In the genomic region with DNA sequence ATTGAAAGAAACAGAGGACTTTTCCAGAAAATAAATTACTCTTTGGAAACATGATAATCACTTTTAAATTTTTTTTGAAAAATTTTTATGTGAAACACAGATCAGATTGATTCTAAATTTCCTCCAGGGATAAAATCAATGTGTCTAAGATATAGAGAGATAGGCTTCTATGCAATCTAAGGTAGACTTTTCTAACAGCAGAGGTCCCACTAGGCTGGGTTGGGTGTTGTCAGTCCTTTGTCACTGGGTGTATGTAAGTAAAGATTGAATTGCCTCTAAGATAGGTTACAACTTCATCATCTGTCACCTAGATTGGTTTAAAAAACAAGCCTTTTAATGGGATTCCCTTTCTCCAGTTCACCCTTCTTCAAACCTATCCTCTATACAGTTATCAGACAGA, we compare ENCODE assay signal across 24 cellular contexts.
"Had no signal": no experiment of that assay in that cellular context is flagged by ENCODE, and none has a peak within 500 bp of the region (broad histone marks: within the 10 kb centered on the region; RNA-seq: fewer than 3 reads in every experiment).

No MANE protein-coding gene starts in this region.

- DNase-seq: colonic mucosa; cortex of kidney; dermis blood vessel endothelial cell; dorsolateral prefrontal cortex; effector CD4-positive, alpha-beta T cell; effector CD8-positive, alpha-beta T cell; effector memory CD4-positive, alpha-beta T cell; effector memory CD8-positive, alpha-beta T cell; endodermal cell; erythroblast; esophagus squamous epithelium; foreskin fibroblast; foreskin keratinocyte; foreskin melanocyte; gastrocnemius medialis; glutamatergic neuron; head of caudate nucleus; heart left ventricle; heart right ventricle had no signal

- H3K4me3 ChIP-seq: colonic mucosa, coronary artery, dorsolateral prefrontal cortex, esophagus muscularis mucosa, esophagus squamous epithelium, gastrocnemius medialis, gastroesophageal sphincter, heart left ventricle, heart right ventricle had no signal

- H3K27me3 ChIP-seq: colonic mucosa, esophagus muscularis mucosa, esophagus squamous epithelium, foreskin keratinocyte, gastrocnemius medialis, gastroesophageal sphincter, heart left ventricle, heart right ventricle had no signal

- H3K36me3 ChIP-seq: colonic mucosa, esophagus muscularis mucosa, esophagus squamous epithelium, gastrocnemius medialis, gastroesophageal sphincter, heart left ventricle, heart right ventricle had no signal

- H3K4me1 ChIP-seq: colonic mucosa, esophagus squamous epithelium, foreskin keratinocyte, gastrocnemius medialis, gastroesophageal sphincter, heart left ventricle, heart right ventricle had no signal

- ATAC-seq: effector memory CD8-positive, alpha-beta T cell; esophagus mucosa; foreskin keratinocyte; gastrocnemius medialis; gastroesophageal sphincter; heart left ventricle; heart right ventricle had no signal

- H3K27ac ChIP-seq: colonic mucosa, coronary artery, dorsolateral prefrontal cortex, epithelial cell of prostate, esophagus muscularis mucosa, esophagus squamous epithelium, foreskin keratinocyte, gastrocnemius medialis, gastroesophageal sphincter, heart left ventricle, heart right ventricle had no signal

- H3K9me3 ChIP-seq: colonic mucosa, esophagus muscularis mucosa, esophagus squamous epithelium, gastrocnemius medialis, gastroesophageal sphincter, heart left ventricle, heart right ventricle had no signal
